In the genomic region with DNA sequence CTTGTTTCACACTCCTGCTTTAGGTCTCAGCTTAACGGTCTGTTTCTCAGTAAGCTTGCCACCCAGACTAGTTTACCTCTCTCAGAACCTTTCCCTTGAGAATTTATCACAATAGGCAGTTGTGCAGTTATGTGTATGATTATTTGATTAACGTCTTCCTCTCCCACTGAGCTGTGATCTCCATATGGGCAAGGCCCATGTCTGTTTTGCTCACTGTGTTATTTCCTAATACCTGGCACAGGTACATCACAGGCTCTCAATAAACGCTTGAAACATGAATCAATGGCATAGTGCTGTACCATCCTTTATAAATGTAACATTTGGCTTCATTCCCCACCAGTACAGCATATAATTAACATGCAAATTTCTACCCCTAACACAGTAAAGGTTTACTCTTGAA, we compare ENCODE assay signal across 24 cellular contexts. TPM values are rescaled to one million over a fixed set of nuclear protein-coding genes. Genes with fewer than 3 reads are reported as not detected.
"Had no signal": no experiment of that assay in that cellular context is flagged by ENCODE, and none has a peak within 500 bp of the region (broad histone marks: within the 10 kb centered on the region; RNA-seq: fewer than 3 reads in every experiment).

No MANE protein-coding gene starts in this region.

- H3K27ac Mint-ChIP-seq: IgD-negative memory B cell, T-cell had no signal

- H3K9ac ChIP-seq: KMS-11, SK-N-SH had no signal

- ATAC-seq: HepG2, K562, Panc1, T-cell had no signal

- H3K27ac ChIP-seq: KMS-11, RWPE1 had no signal

- H3K4me3 ChIP-seq: K562 had no signal

- H3K9me3 Mint-ChIP-seq: IgD-negative memory B cell, T-cell had no signal

- H3K9me3 ChIP-seq: SK-N-SH had no signal

- H3K27me3 Mint-ChIP-seq: IgD-negative memory B cell, T-cell had no signal

- H3K4me3 Mint-ChIP-seq: IgD-negative memory B cell, T-cell had no signal

- H3K4me1 Mint-ChIP-seq: IgD-negative memory B cell, T-cell had no signal

- DNase-seq: Kasumi-1, MM.1S, NCI-H1092 treated with DMSO at 0.1 percent for 48 hours, NCI-H1417, NCI-H1436 treated with DMSO at 0.1 percent for 48 hours, NCI-H1694, NCI-H187 treated with DMSO at 0.1 percent for 48 hours, NCI-H2029 treated with DMSO at 0.1 percent for 48 hours, NCI-H226, NCI-H446, NCI-H510A, NCI-H524 treated with DMSO at 0.1 percent for 48 hours, NCI-H774, SHP77, SK-N-SH, SW 1271, T-cell had no signal

- H3K4me2 ChIP-seq: KMS-11, SK-N-SH had no signal

RNA-seq across cellular contexts. Expression of gene RARRES1, which starts 29.1 kb away (rescaled TPM):
- total RNA-seq: HepG2, HT1080, K562, T-cell had no signal
- polyA plus RNA-seq: HepG2, K562 had no signal
